ENCODE assay signal across 10 cellular contexts in genomic region chr4:118076958-118077766, GRCh38. TPM values are rescaled to one million over a fixed set of nuclear protein-coding genes. Genes with fewer than 3 reads are reported as not detected.
DNase-seq lines count a peak whose midpoint lies in the region; ATAC-seq and TF ChIP-seq lines count a peak whose summit lies in the region.
"Had no signal": no experiment of that assay in that cellular context is flagged by ENCODE, and none has a peak within 500 bp of the region (broad histone marks: within the 10 kb centered on the region; RNA-seq: fewer than 3 reads in every experiment).

No MANE protein-coding gene starts in this region.

- POLR2A ChIA-PET in activated CD8-positive, alpha-beta T cell treated with anti-CD3 and anti-CD28 coated beads for 36 hours (lab: Charles Lee) = no interaction called here
- POLR2A ChIA-PET in naive thymus-derived CD4-positive, alpha-beta T cell (lab: Charles Lee) = interaction anchor here (0.8 kb wide), 1 partner anchor 247 kb away, joined by 3 read pairs; no protein-coding TSS in a partner anchor

- H3K27me3 ChIP-seq in naive thymus-derived CD4-positive, alpha-beta T cell (ENCODE audit: control insufficient read depth in 2 of 2, insufficient read depth in 2 of 2, low read length in 2 of 2) = no peaks in the 10 kb centered on the region
- H3K27me3 ChIP-seq: BLaER1 treated with 17β-estradiol and CSF1 and Interleukin-3, amounts not matched to agents 10 nM and 100 nM had no signal

- DNase-seq in NCI-H2107 treated with DMSO at 0.1 percent for 48 hours (lab: John Stamatoyannopoulos, UW; ENCODE audit: unreplicated experiment) (peak; percentile 0), NCI-H2107 (lab: John Stamatoyannopoulos, UW) (no peak), HuH-7 (ENCODE audit: low spot score) (peak; percentile 6), COR-L47 (lab: John Stamatoyannopoulos, UW) (no peak)
- DNase-seq in activated CD8-positive, alpha-beta T cell treated with anti-CD3 and anti-CD28 coated beads for 36 hours = peak; percentile 38
- peak in 2 of 9 donors; percentile 2 to 19 for DNase-seq in naive thymus-derived CD4-positive, alpha-beta T cell
- no peak for DNase-seq in stimulated activated naive CD4-positive, alpha-beta T cell treated with Interleukin-2 at 50 U/mL for 16 hours (lab: John Stamatoyannopoulos, UW)
- DNase-seq: activated T-cell treated with anti-CD3 and anti-CD28 coated beads, Interleukin-2, amount 50 U/mL, for 4 hours had no signal

- intact Hi-C loops in activated CD8-positive, alpha-beta T cell treated with anti-CD3 and anti-CD28 coated beads for 36 hours (cut with micrococcal nuclease) = loop anchor here (5.0 kb wide), 1 partner anchor 145 kb away; no protein-coding TSS in a partner anchor
- intact Hi-C loops in naive thymus-derived CD4-positive, alpha-beta T cell (cut with micrococcal nuclease) = loop anchor here in 1 of 2 donors (1.0 kb wide), 2 partner anchors 147 to 193 kb away; no protein-coding TSS in a partner anchor

- TF ChIP-seq CTCF in activated CD8-positive, alpha-beta T cell treated with anti-CD3 and anti-CD28 coated beads for 36 hours (IDR thresholded peaks at IDR 0.05) = peak; percentile 46

- H3K27ac ChIP-seq in naive thymus-derived CD4-positive, alpha-beta T cell (ENCODE audit: low read depth, low read length) = no peak overlapping the region
- H3K27ac ChIP-seq: BLaER1 treated with 17β-estradiol and CSF1 and Interleukin-3, amounts not matched to agents 10 nM and 100 nM had no signal

- H3K4me3 Mint-ChIP-seq in activated CD8-positive, alpha-beta T cell treated with anti-CD3 and anti-CD28 coated beads for 36 hours = no peak overlapping the region
- H3K4me3 Mint-ChIP-seq in naive thymus-derived CD4-positive, alpha-beta T cell = no peak overlapping the region
- H3K4me3 Mint-ChIP-seq: activated T-cell treated with anti-CD3 and anti-CD28 coated beads, Interleukin-2, amount 50 U/mL, for 4 hours had no signal

- H3K9me3 Mint-ChIP-seq in activated CD8-positive, alpha-beta T cell treated with anti-CD3 and anti-CD28 coated beads for 36 hours = no peaks in the 10 kb centered on the region
- peaks cover 0 to 24% (median 3%) of the 10 kb centered on the region in 11 donors for H3K9me3 Mint-ChIP-seq in naive thymus-derived CD4-positive, alpha-beta T cell
- H3K9me3 Mint-ChIP-seq: activated T-cell treated with anti-CD3 and anti-CD28 coated beads, Interleukin-2, amount 50 U/mL, for 4 hours had no signal

- no peaks in the 10 kb centered on the region for H3K36me3 ChIP-seq in naive thymus-derived CD4-positive, alpha-beta T cell (ENCODE audit: control insufficient read depth in 2 of 3, insufficient read depth in 3 of 3, low read length in 3 of 3)
- H3K36me3 ChIP-seq: BLaER1 treated with 17β-estradiol and CSF1 and Interleukin-3, amounts not matched to agents 10 nM and 100 nM had no signal

- ATAC-seq in GM19438 (IDR thresholded peaks at IDR 0.05; ENCODE audit: low read depth, unreplicated experiment) = peak; percentile 84
- ATAC-seq in activated CD8-positive, alpha-beta T cell treated with anti-CD3 and anti-CD28 coated beads for 36 hours = peak; percentile 53
- ATAC-seq in naive thymus-derived CD4-positive, alpha-beta T cell = peak; percentile 26

- no peaks in the 10 kb centered on the region for H3K27me3 Mint-ChIP-seq in activated CD8-positive, alpha-beta T cell treated with anti-CD3 and anti-CD28 coated beads for 36 hours
- H3K27me3 Mint-ChIP-seq in naive thymus-derived CD4-positive, alpha-beta T cell = peaks cover 0 to 7% (median 0%) of the 10 kb centered on the region in 5 donors

- H3K27ac Mint-ChIP-seq in activated CD8-positive, alpha-beta T cell treated with anti-CD3 and anti-CD28 coated beads for 36 hours = no peak overlapping the region
- H3K27ac Mint-ChIP-seq in naive thymus-derived CD4-positive, alpha-beta T cell = no peak overlapping the region

- no peaks in the 10 kb centered on the region for H3K9me3 ChIP-seq in naive thymus-derived CD4-positive, alpha-beta T cell (ENCODE audit: control insufficient read depth in 2 of 3, low read length in 3 of 3)

- no peaks in the 10 kb centered on the region for H3K4me1 ChIP-seq in naive thymus-derived CD4-positive, alpha-beta T cell (ENCODE audit: control insufficient read depth in 2 of 2, insufficient read depth in 2 of 2, low read length in 2 of 2)
- H3K4me1 ChIP-seq: BLaER1 treated with 17β-estradiol and CSF1 and Interleukin-3, amounts not matched to agents 10 nM and 100 nM had no signal

- CTCF ChIA-PET in activated CD8-positive, alpha-beta T cell treated with anti-CD3 and anti-CD28 coated beads for 36 hours (lab: Charles Lee) = interaction anchor here (0.7 to 1.1 kb wide), 3 partner anchors 9 to 20 kb away, joined by 3 to 4 read pairs (median 4); no protein-coding TSS in a partner anchor
- CTCF ChIA-PET in naive thymus-derived CD4-positive, alpha-beta T cell (lab: Charles Lee) = no interaction called here

- H3K4me3 ChIP-seq in naive thymus-derived CD4-positive, alpha-beta T cell (ENCODE audit: low read length) = no peak overlapping the region
- H3K4me3 ChIP-seq: BLaER1 treated with 17β-estradiol and CSF1 and Interleukin-3, amounts not matched to agents 10 nM and 100 nM had no signal

- no peaks in the 10 kb centered on the region for H3K36me3 Mint-ChIP-seq in activated CD8-positive, alpha-beta T cell treated with anti-CD3 and anti-CD28 coated beads for 36 hours (ENCODE audit: low read depth)
- peaks cover 0 to 4% (median 3%) of the 10 kb centered on the region in 5 donors for H3K36me3 Mint-ChIP-seq in naive thymus-derived CD4-positive, alpha-beta T cell

- no peaks in the 10 kb centered on the region for H3K4me1 Mint-ChIP-seq in activated CD8-positive, alpha-beta T cell treated with anti-CD3 and anti-CD28 coated beads for 36 hours (ENCODE audit: low read depth)
- H3K4me1 Mint-ChIP-seq in naive thymus-derived CD4-positive, alpha-beta T cell = peaks cover 0 to 5% (median 0%) of the 10 kb centered on the region in 7 donors

RNA-seq across cellular contexts. Expression of gene NDST3, which starts 42.9 kb away (rescaled TPM):
- not detected for total RNA-seq in activated CD8-positive, alpha-beta T cell treated with anti-CD3 and anti-CD28 coated beads for 36 hours
- total RNA-seq in naive thymus-derived CD4-positive, alpha-beta T cell = under 1 TPM in 1 of 5 experiments, not detected in 4; 0.17 TPM
- polyA plus RNA-seq in naive thymus-derived CD4-positive, alpha-beta T cell = under 1 TPM in 1 of 2 donors, not detected in 1; 0.18 TPM
- total RNA-seq: activated T-cell treated with anti-CD3 and anti-CD28 coated beads, Interleukin-2, amount 50 U/mL, for 4 hours had no signal

Comparison
In these comparisons a context has a peak if more than half of its experiments do, and no peak if none do; other contexts are left out.
1. DNase-seq: peak in NCI-H2107 treated with DMSO at 0.1 percent for 48 hours (single experiment), HuH-7 (single experiment) and activated CD8-positive, alpha-beta T cell treated with anti-CD3 and anti-CD28 coated beads for 36 hours (single experiment); none in NCI-H2107 (single experiment), stimulated activated naive CD4-positive, alpha-beta T cell treated with Interleukin-2 at 50 U/mL for 16 hours (single experiment) and COR-L47 (single experiment).
2. ATAC-seq: peak in every context shown above with its lines; median percentile 84 in GM19438; 53 in activated CD8-positive, alpha-beta T cell treated with anti-CD3 and anti-CD28 coated beads for 36 hours; 26 in naive thymus-derived CD4-positive, alpha-beta T cell.